ENCODE assay signal across 21 cellular contexts in the genomic region with DNA sequence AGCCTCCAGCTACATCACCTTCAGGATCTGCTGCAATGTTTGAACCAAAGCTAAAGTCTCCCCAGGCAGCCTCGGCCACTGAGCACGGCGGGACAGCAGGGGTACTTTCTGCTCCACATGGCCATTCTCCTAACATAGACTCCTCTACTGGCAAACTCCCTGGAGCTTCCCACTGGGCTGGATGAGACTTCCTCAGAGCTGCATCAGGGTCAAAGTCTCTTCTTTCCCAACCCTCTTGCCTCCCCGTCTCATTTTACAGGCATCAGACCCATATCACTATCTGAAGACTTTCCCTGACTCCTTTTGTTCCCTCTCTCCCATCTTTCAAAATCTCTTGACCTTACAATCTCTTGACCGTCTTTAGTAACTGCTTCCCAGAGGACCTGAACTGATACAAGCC. TPM values are rescaled to one million over a fixed set of nuclear protein-coding genes. Genes with fewer than 3 reads are reported as not detected.
"Had no signal": no experiment of that assay in that cellular context is flagged by ENCODE, and none has a peak within 500 bp of the region (broad histone marks: within the 10 kb centered on the region; RNA-seq: fewer than 3 reads in every experiment).

No MANE protein-coding gene starts in this region.

- FAIRE-seq: colon, endothelial cell of umbilical vein, frontal cortex, islet of Langerhans, keratinocyte had no signal

- H3K4me1 ChIP-seq: esophagus muscularis mucosa, foreskin keratinocyte, gastroesophageal sphincter, left lung, lower lobe of right lung had no signal

- H3K27ac ChIP-seq: coronary artery, dorsolateral prefrontal cortex, esophagus muscularis mucosa, foreskin keratinocyte, gastroesophageal sphincter, heart left ventricle, left lung, lower lobe of right lung had no signal

- DNase-seq: dermis blood vessel endothelial cell; dorsolateral prefrontal cortex; effector CD4-positive, alpha-beta T cell; effector memory CD4-positive, alpha-beta T cell; foreskin keratinocyte; heart left ventricle; hippocampal formation; left cardiac atrium; left lung; left ventricle myocardium superior; lower lobe of right lung; mesenchymal stem cell; naive thymus-derived CD4-positive, alpha-beta T cell had no signal

- H3K4me3 ChIP-seq: coronary artery, dorsolateral prefrontal cortex, esophagus muscularis mucosa, gastroesophageal sphincter, heart left ventricle, left lung, lower lobe of right lung had no signal

- ATAC-seq: foreskin keratinocyte; gastroesophageal sphincter; heart left ventricle; left cardiac atrium; left lung; left ventricle myocardium superior; lower lobe of right lung; naive thymus-derived CD4-positive, alpha-beta T cell had no signal

- H3K9me3 ChIP-seq: esophagus muscularis mucosa, gastroesophageal sphincter, heart left ventricle, left lung, lower lobe of right lung had no signal

- H3K36me3 ChIP-seq: esophagus muscularis mucosa, gastroesophageal sphincter, heart left ventricle, left lung, lower lobe of right lung had no signal

RNA-seq across cellular contexts. Expression of a gene that starts 42.2 kb away (rescaled TPM):
- total RNA-seq: naive thymus-derived CD4-positive, alpha-beta T cell had no signal
- polyA plus RNA-seq: naive thymus-derived CD4-positive, alpha-beta T cell had no signal
